In genomic region chr1:162233066-162233465, GRCh38 we compare ENCODE assay signal across 18 cellular contexts.
DNase-seq lines count a peak whose midpoint lies in the region; ATAC-seq and TF ChIP-seq lines count a peak whose summit lies in the region.
"Had no signal": no experiment of that assay in that cellular context is flagged by ENCODE, and none has a peak within 500 bp of the region (broad histone marks: within the 10 kb centered on the region; RNA-seq: fewer than 3 reads in every experiment).

No MANE protein-coding gene starts in this region.

- no peaks in the 10 kb centered on the region for H3K27me3 Mint-ChIP-seq in nephron (ENCODE audit: low read depth)

- no peak overlapping the region for H3K4me3 ChIP-seq in A673 (ENCODE audit: low read depth, low read length, poor library complexity, severe bottlenecking)
- H3K4me3 ChIP-seq: GM23338 had no signal

- BruUV-seq in A673 (replicated peaks; lab: Mats Ljungman, UMichigan), result no TSS peak

- peak overlapping the region in 2 of 3 experiments; percentile 14 to 21 for H3K27ac Mint-ChIP-seq in nephron
- H3K27ac Mint-ChIP-seq: CD4-positive, CD25-positive, alpha-beta regulatory T cell; CD8-positive, alpha-beta memory T cell; IgD-negative memory B cell had no signal

- no peaks in the 10 kb centered on the region for H3K27me3 ChIP-seq in A673 (replicated peaks; ENCODE audit: insufficient read depth, low read depth, low read length, poor library complexity)
- H3K27me3 ChIP-seq: BE2C had no signal

- CTCF ChIA-PET in A673 (lab: Charles Lee), result interaction anchor here (0.6 kb wide), 1 partner anchor 43 kb away, joined by 3 read pairs; no protein-coding TSS in a partner anchor

- POLR2A ChIA-PET in A673 (lab: Charles Lee; ENCODE audit: low non-redundant PET), result no interaction called here

- peaks cover 45% of the 10 kb centered on the region for H3K4me1 Mint-ChIP-seq in nephron
- H3K4me1 Mint-ChIP-seq: CD4-positive, CD25-positive, alpha-beta regulatory T cell; CD8-positive, alpha-beta memory T cell had no signal

- no peaks in the 10 kb centered on the region for H3K36me3 ChIP-seq in A673 (ENCODE audit: insufficient read depth, low read length, poor library complexity, severe bottlenecking)
- H3K36me3 ChIP-seq: BE2C had no signal

- TF ChIP-seq CTCF in A673 (conservative IDR thresholded peaks at IDR 0.05; ENCODE audit: low read depth, low read length) (no peak), nephron (IDR thresholded peaks at IDR 0.05; ENCODE audit: unreplicated experiment in 3 of 3) (no peak)

- peak overlapping the region; percentile 73 for H3K27ac ChIP-seq in A673 (ENCODE audit: low read depth, low read length, poor library complexity, severe bottlenecking)

- no peaks in the 10 kb centered on the region for H3K36me3 Mint-ChIP-seq in nephron (ENCODE audit: low read depth)
- H3K36me3 Mint-ChIP-seq: CD4-positive, CD25-positive, alpha-beta regulatory T cell; CD8-positive, alpha-beta memory T cell; IgD-negative memory B cell had no signal

- H3K9me3 ChIP-seq in A673 (ENCODE audit: low read depth, low read length, poor library complexity, severe bottlenecking), result no peaks in the 10 kb centered on the region
- H3K9me3 ChIP-seq: BE2C had no signal

- H3K9me3 Mint-ChIP-seq in nephron, result no peaks in the 10 kb centered on the region
- H3K9me3 Mint-ChIP-seq: CD4-positive, CD25-positive, alpha-beta regulatory T cell; CD8-positive, alpha-beta memory T cell; GM23338; IgD-negative memory B cell had no signal

- H3K4me3 Mint-ChIP-seq in nephron, result no peak overlapping the region
- H3K4me3 Mint-ChIP-seq: CD4-positive, CD25-positive, alpha-beta regulatory T cell; CD8-positive, alpha-beta memory T cell; GM23338; IgD-negative memory B cell had no signal

- peaks cover 64% of the 10 kb centered on the region for H3K4me1 ChIP-seq in A673 (ENCODE audit: insufficient read depth, low read length, poor library complexity, severe bottlenecking)

- ATAC-seq in left lobe of liver (peak; percentile 3), GM19463 (IDR thresholded peaks at IDR 0.05; ENCODE audit: unreplicated experiment) (no peak)
- ATAC-seq: GM23338 had no signal

- intact Hi-C loops in A673 (cut with micrococcal nuclease; ENCODE audit: unreplicated experiment), result loop anchor here (5.0 kb wide), 1 partner anchor 66 kb away; no protein-coding TSS in a partner anchor

- DNase-seq in A673 (ENCODE audit: low spot score) (peak; percentile 34), NCI-H69 (lab: John Stamatoyannopoulos, UW) (peak; percentile 59), left lobe of liver (ENCODE audit: low spot score) (no peak), amygdala (lab: John Stamatoyannopoulos, UW) (no peak), NCI-H1930 (lab: John Stamatoyannopoulos, UW) (no peak), DMS79 (lab: John Stamatoyannopoulos, UW) (no peak)
- DNase-seq: ACHN; BE2C; C1 segment of cervical spinal cord; CD4-positive, CD25-positive, alpha-beta regulatory T cell; CD8-positive, alpha-beta memory T cell; COR-L47; GDM1; HCEC 1CT had no signal

Comparison
In these comparisons a context has a peak if more than half of its experiments do, and no peak if none do; other contexts are left out.
1. DNase-seq: peak in A673 (single experiment) and NCI-H69 (single experiment); none in left lobe of liver (single experiment), amygdala (0 of 56), NCI-H1930 (0 of 2) and DMS79 (single experiment).